ENCODE assay signal across 23 cellular contexts in the genomic region with DNA sequence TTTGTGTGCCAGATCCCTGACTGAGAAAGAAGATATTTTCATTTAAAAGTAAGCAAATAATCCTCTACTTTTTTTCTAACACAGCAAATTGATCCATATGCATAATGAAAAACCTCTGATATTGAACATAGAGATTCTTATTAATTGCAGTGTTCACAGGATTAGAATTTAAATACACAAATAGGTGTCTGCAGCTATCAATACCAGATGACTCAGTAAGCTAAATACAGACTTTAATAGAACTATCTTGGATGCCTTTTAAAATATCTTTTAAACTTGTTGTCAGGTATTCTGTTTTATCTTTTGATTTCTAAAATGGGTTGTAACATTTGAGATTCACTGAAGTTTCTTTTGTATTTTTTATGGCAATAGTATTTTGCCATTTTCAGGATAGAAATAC. TPM values are rescaled to one million over a fixed set of nuclear protein-coding genes. Genes with fewer than 3 reads are reported as not detected.
DNase-seq lines count a peak whose midpoint lies in the region; ATAC-seq and TF ChIP-seq lines count a peak whose summit lies in the region.
"Had no signal": no experiment of that assay in that cellular context is flagged by ENCODE, and none has a peak within 500 bp of the region (broad histone marks: within the 10 kb centered on the region; RNA-seq: fewer than 3 reads in every experiment).

No MANE protein-coding gene starts in this region.

- peak overlapping the region; percentile 68 for H3K27ac Mint-ChIP-seq in T-helper 17 cell
- H3K27ac Mint-ChIP-seq in chondrocyte (ENCODE audit: unreplicated experiment): peak overlapping the region; percentile 6
- peak overlapping the region; percentile 47 for H3K27ac Mint-ChIP-seq in nephron progenitor cell
- H3K27ac Mint-ChIP-seq: CD4-positive, alpha-beta T cell; GM23338; HFFc6 had no signal

- no peak for DNase-seq in Right ventricle myocardium superior
- no peak for DNase-seq in heart left ventricle
- no peak for DNase-seq in T-helper 17 cell
- DNase-seq in chondrocyte (ENCODE audit: low spot score): no peak
- DNase-seq in nephron progenitor cell: no peak
- DNase-seq in NCI-H146 (lab: John Stamatoyannopoulos, UW): no peak
- no peak for DNase-seq in DMS79 treated with DMSO at 0.1 percent for 48 hours (lab: John Stamatoyannopoulos, UW)
- DNase-seq: 8988T; ACHN; AML-193; BE2C; Calu3; CD4-positive, alpha-beta T cell; COR-L47; DMS53; DND-41; HFFc6 had no signal

- TF ChIP-seq POLR2A in heart left ventricle (IDR thresholded peaks at IDR 0.05): no peak

- no peaks in the 10 kb centered on the region for H3K27me3 ChIP-seq in heart left ventricle
- H3K27me3 ChIP-seq: BE2C; BLaER1 treated with 17β-estradiol and CSF1 and Interleukin-3, amounts not matched to agents 10 nM and 100 nM had no signal

- H3K9me3 Mint-ChIP-seq in chondrocyte (ENCODE audit: low read depth) (peaks cover 5% of the 10 kb centered on the region), nephron progenitor cell (peaks cover 30% of the 10 kb centered on the region)
- H3K9me3 Mint-ChIP-seq: CD4-positive, alpha-beta T cell had no signal

- ATAC-seq in Right ventricle myocardium superior (ENCODE audit: poor library complexity) (peak; percentile 41), heart left ventricle (no peak), T-helper 17 cell (no peak), GM19467 (IDR thresholded peaks at IDR 0.05; ENCODE audit: unreplicated experiment) (no peak)
- ATAC-seq: A549, GM23338 had no signal

- H3K4me3 Mint-ChIP-seq in T-helper 17 cell (no peak overlapping the region), chondrocyte (ENCODE audit: unreplicated experiment) (no peak overlapping the region), nephron progenitor cell (no peak overlapping the region)
- H3K4me3 Mint-ChIP-seq: CD14-positive monocyte, GM23338, HFFc6 had no signal

- H3K4me1 Mint-ChIP-seq in T-helper 17 cell (peaks cover 26% of the 10 kb centered on the region), chondrocyte (ENCODE audit: low read depth) (peaks cover 14% of the 10 kb centered on the region), nephron progenitor cell (no peaks in the 10 kb centered on the region)

- H3K27ac ChIP-seq in heart left ventricle: no peak overlapping the region
- H3K27ac ChIP-seq: A549; BLaER1 treated with 17β-estradiol and CSF1 and Interleukin-3, amounts not matched to agents 10 nM and 100 nM had no signal

- no peaks in the 10 kb centered on the region for H3K36me3 Mint-ChIP-seq in T-helper 17 cell (ENCODE audit: low read depth)
- peaks cover 2% of the 10 kb centered on the region for H3K36me3 Mint-ChIP-seq in chondrocyte (ENCODE audit: low read depth)
- peaks cover 20% of the 10 kb centered on the region for H3K36me3 Mint-ChIP-seq in nephron progenitor cell (ENCODE audit: low read depth)
- H3K36me3 Mint-ChIP-seq: CD14-positive monocyte had no signal

- intact Hi-C loops in Right ventricle myocardium superior (cut with DNase I) (no loop called here), heart left ventricle (cut with DNase I) (no loop called here)

- peaks cover 3 to 53% (median 33%) of the 10 kb centered on the region in 12 donors for H3K4me1 ChIP-seq in heart left ventricle
- H3K4me1 ChIP-seq: A549, BE2C had no signal

- H3K27me3 Mint-ChIP-seq in T-helper 17 cell (no peaks in the 10 kb centered on the region), chondrocyte (ENCODE audit: low read depth) (no peaks in the 10 kb centered on the region), nephron progenitor cell (ENCODE audit: low read depth, poor library complexity) (no peaks in the 10 kb centered on the region)
- H3K27me3 Mint-ChIP-seq: CD4-positive, alpha-beta T cell had no signal

- H3K9me3 ChIP-seq in heart left ventricle (peaks cover 0 to 4% (median 0%) of the 10 kb centered on the region in 12 donors), T-helper 17 cell (ENCODE audit: control insufficient read depth, low read length, poor library complexity, severe bottlenecking) (no peaks in the 10 kb centered on the region)
- H3K9me3 ChIP-seq: A549, BE2C, HAP-1 had no signal

- no peaks in the 10 kb centered on the region for H3K36me3 ChIP-seq in heart left ventricle
- H3K36me3 ChIP-seq: BE2C, HAP-1 had no signal

- no peak overlapping the region for H3K4me3 ChIP-seq in heart left ventricle
- H3K4me3 ChIP-seq: A549; BLaER1 treated with 17β-estradiol and CSF1 and Interleukin-3, amounts not matched to agents 10 nM and 100 nM; GM23338; HAP-1 had no signal

- TF ChIP-seq CTCF in heart left ventricle (IDR thresholded peaks at IDR 0.05): no peak
- no peak for TF ChIP-seq CTCF in chondrocyte (IDR thresholded peaks at IDR 0.05)
- TF ChIP-seq CTCF in nephron progenitor cell (IDR thresholded peaks at IDR 0.05): no peak

RNA-seq across cellular contexts. Expression of a gene that starts 43.1 kb away (rescaled TPM):
- total RNA-seq in Right ventricle myocardium superior (28.9 TPM), heart left ventricle (10 to 100 TPM; 31.7 to 57.3 (median 39.2) TPM), T-helper 17 cell (100 to 1,000 TPM; 113 to 118 TPM), chondrocyte (32.2 to 47.1 TPM (median 33.3 TPM) in 3 replicates)
- 10 to 100 TPM; 13.2 to 13.5 TPM for polyA plus RNA-seq in heart left ventricle

Comparison
In these comparisons a context has a peak if more than half of its experiments do, and no peak if none do; other contexts are left out.
1. H3K27ac Mint-ChIP-seq: peak in every context shown above with its lines; median percentile 68 in T-helper 17 cell; 47 in nephron progenitor cell; 6 in chondrocyte.